1 cellular context compared by ENCODE assay signal in genomic region chr6:37259191-37259590, GRCh38.
TF ChIP-seq lines count a peak whose summit lies in the region.

No MANE protein-coding gene starts in this region.

TF ChIP-seq in K562, 482 proteins besides CTCF, POLR2A, EP300 and RAD21 (continues in another document):
- TF ChIP-seq ZNF408 (CRISPR knock-in tag; IDR thresholded peaks at IDR 0.05; ENCODE audit: low read depth): no peak
- TF ChIP-seq, protein P1, sequence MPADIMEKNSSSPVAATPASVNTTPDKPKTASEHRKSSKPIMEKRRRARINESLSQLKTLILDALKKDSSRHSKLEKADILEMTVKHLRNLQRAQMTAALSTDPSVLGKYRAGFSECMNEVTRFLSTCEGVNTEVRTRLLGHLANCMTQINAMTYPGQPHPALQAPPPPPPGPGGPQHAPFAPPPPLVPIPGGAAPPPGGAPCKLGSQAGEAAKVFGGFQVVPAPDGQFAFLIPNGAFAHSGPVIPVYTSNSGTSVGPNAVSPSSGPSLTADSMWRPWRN (IDR thresholded peaks at IDR 0.05; ENCODE audit: low read depth): no peak
- TF ChIP-seq ETS2 (tag; IDR thresholded peaks at IDR 0.05; ENCODE audit: borderline replicate concordance, poor library complexity, severe bottlenecking): no peak
- no peak for TF ChIP-seq DIDO1 (tag; IDR thresholded peaks at IDR 0.05; ENCODE audit: low read depth)
- TF ChIP-seq MLLT1 (IDR thresholded peaks at IDR 0.05): no peak
- TF ChIP-seq, protein P2, sequence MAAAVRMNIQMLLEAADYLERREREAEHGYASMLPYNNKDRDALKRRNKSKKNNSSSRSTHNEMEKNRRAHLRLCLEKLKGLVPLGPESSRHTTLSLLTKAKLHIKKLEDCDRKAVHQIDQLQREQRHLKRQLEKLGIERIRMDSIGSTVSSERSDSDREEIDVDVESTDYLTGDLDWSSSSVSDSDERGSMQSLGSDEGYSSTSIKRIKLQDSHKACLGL (CRISPR knock-in tag; IDR thresholded peaks at IDR 0.05; ENCODE audit: borderline replicate concordance, poor library complexity, severe bottlenecking): no peak
- TF ChIP-seq, protein P3, sequence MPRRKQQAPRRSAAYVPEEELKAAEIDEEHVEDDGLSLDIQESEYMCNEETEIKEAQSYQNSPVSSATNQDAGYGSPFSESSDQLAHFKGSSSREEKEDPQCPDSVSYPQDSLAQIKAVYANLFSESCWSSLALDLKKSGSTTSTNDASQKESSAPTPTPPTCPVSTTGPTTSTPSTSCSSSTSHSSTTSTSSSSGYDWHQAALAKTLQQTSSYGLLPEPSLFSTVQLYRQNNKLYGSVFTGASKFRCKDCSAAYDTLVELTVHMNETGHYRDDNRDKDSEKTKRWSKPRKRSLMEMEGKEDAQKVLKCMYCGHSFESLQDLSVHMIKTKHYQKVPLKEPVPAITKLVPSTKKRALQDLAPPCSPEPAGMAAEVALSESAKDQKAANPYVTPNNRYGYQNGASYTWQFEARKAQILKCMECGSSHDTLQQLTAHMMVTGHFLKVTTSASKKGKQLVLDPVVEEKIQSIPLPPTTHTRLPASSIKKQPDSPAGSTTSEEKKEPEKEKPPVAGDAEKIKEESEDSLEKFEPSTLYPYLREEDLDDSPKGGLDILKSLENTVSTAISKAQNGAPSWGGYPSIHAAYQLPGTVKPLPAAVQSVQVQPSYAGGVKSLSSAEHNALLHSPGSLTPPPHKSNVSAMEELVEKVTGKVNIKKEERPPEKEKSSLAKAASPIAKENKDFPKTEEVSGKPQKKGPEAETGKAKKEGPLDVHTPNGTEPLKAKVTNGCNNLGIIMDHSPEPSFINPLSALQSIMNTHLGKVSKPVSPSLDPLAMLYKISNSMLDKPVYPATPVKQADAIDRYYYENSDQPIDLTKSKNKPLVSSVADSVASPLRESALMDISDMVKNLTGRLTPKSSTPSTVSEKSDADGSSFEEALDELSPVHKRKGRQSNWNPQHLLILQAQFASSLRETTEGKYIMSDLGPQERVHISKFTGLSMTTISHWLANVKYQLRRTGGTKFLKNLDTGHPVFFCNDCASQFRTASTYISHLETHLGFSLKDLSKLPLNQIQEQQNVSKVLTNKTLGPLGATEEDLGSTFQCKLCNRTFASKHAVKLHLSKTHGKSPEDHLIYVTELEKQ (CRISPR knock-in tag; IDR thresholded peaks at IDR 0.05): no peak
- TF ChIP-seq TAF9B (IDR thresholded peaks at IDR 0.05; ENCODE audit: partially characterized antibody): no peak
- no peak for TF ChIP-seq ZBTB40 (IDR thresholded peaks at IDR 0.05)
- TF ChIP-seq ZBTB40 (CRISPR knock-in tag; IDR thresholded peaks at IDR 0.05): no peak
- TF ChIP-seq ARID3B (CRISPR knock-in tag; IDR thresholded peaks at IDR 0.05; ENCODE audit: borderline replicate concordance): no peak
- no peak for TF ChIP-seq TRIM24 (IDR thresholded peaks at IDR 0.05)
- TF ChIP-seq, protein P4, sequence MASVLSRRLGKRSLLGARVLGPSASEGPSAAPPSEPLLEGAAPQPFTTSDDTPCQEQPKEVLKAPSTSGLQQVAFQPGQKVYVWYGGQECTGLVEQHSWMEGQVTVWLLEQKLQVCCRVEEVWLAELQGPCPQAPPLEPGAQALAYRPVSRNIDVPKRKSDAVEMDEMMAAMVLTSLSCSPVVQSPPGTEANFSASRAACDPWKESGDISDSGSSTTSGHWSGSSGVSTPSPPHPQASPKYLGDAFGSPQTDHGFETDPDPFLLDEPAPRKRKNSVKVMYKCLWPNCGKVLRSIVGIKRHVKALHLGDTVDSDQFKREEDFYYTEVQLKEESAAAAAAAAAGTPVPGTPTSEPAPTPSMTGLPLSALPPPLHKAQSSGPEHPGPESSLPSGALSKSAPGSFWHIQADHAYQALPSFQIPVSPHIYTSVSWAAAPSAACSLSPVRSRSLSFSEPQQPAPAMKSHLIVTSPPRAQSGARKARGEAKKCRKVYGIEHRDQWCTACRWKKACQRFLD (CRISPR knock-in tag; IDR thresholded peaks at IDR 0.05): no peak
- no peak for TF ChIP-seq SOX6 (IDR thresholded peaks at IDR 0.05)
- no peak for TF ChIP-seq ZNF253 (CRISPR knock-in tag; conservative IDR thresholded peaks at IDR 0.05)
- TF ChIP-seq PHF8 (IDR thresholded peaks at IDR 0.05; ENCODE audit: borderline replicate concordance, low read length): no peak
- TF ChIP-seq ZFX (CRISPR knock-in tag; IDR thresholded peaks at IDR 0.05): no peak
- no peak for TF ChIP-seq ZNF79 (CRISPR knock-in tag; IDR thresholded peaks at IDR 0.05; ENCODE audit: low read depth)
- TF ChIP-seq TSC22D4 (tag; IDR thresholded peaks at IDR 0.05): no peak
- no peak for TF ChIP-seq EWSR1 (IDR thresholded peaks at IDR 0.05; ENCODE audit: borderline replicate concordance, low read depth, partially characterized antibody)
- TF ChIP-seq GATAD2B (IDR thresholded peaks at IDR 0.05; ENCODE audit: borderline replicate concordance): 0 out of 2 replicates have a peak, but pooled peaks have one; percentile 43
- TF ChIP-seq STAT5A (IDR thresholded peaks at IDR 0.05; ENCODE audit: borderline replicate concordance, low read length): no peak
- TF ChIP-seq ZBTB11 (CRISPR knock-in tag; IDR thresholded peaks at IDR 0.05): no peak
- TF ChIP-seq, protein P5, sequence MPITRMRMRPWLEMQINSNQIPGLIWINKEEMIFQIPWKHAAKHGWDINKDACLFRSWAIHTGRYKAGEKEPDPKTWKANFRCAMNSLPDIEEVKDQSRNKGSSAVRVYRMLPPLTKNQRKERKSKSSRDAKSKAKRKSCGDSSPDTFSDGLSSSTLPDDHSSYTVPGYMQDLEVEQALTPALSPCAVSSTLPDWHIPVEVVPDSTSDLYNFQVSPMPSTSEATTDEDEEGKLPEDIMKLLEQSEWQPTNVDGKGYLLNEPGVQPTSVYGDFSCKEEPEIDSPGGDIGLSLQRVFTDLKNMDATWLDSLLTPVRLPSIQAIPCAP (CRISPR knock-in tag; IDR thresholded peaks at IDR 0.05; ENCODE audit: borderline replicate concordance): no peak
- TF ChIP-seq HDAC1 (IDR thresholded peaks at IDR 0.05): no peak
- TF ChIP-seq GABPA (tag; conservative IDR thresholded peaks at IDR 0.05; ENCODE audit: low read depth): peak; percentile 30; the same call in 1 of the 2 replicates
- TF ChIP-seq, protein P6, sequence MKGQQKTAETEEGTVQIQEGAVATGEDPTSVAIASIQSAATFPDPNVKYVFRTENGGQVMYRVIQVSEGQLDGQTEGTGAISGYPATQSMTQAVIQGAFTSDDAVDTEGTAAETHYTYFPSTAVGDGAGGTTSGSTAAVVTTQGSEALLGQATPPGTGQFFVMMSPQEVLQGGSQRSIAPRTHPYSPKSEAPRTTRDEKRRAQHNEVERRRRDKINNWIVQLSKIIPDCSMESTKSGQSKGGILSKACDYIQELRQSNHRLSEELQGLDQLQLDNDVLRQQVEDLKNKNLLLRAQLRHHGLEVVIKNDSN (CRISPR knock-in tag; IDR thresholded peaks at IDR 0.05): no peak
- TF ChIP-seq MCM2 (IDR thresholded peaks at IDR 0.05; ENCODE audit: low read depth): no peak
- no peak for TF ChIP-seq FOXJ3 (CRISPR knock-in tag; IDR thresholded peaks at IDR 0.05)
- TF ChIP-seq, protein P7, sequence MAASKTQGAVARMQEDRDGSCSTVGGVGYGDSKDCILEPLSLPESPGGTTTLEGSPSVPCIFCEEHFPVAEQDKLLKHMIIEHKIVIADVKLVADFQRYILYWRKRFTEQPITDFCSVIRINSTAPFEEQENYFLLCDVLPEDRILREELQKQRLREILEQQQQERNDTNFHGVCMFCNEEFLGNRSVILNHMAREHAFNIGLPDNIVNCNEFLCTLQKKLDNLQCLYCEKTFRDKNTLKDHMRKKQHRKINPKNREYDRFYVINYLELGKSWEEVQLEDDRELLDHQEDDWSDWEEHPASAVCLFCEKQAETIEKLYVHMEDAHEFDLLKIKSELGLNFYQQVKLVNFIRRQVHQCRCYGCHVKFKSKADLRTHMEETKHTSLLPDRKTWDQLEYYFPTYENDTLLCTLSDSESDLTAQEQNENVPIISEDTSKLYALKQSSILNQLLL (CRISPR knock-in tag; IDR thresholded peaks at IDR 0.05; ENCODE audit: borderline replicate concordance): no peak
